Comparison of ENCODE assay signal across 7 cellular contexts in the genomic region with DNA sequence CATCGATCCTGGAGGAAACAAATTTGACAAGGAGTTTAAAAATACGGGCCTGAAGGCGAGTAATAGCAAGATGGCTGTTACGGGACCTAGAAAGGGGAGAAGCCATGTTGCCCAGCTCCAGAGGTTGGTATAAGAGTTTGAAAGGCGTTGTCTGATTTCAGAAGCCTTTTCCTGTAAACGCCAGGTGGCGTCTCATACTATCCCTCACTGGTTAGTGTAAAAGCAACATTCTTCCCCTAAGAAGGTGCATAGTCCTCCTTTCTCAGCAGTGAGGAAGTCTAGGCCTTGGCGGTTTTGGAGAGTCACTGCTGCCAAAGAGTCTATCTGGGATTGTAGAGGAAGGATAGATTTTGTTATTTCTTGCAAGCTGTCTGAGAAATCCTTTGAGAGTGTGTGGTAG. TPM values are rescaled to one million over a fixed set of nuclear protein-coding genes. Genes with fewer than 3 reads are reported as not detected.
DNase-seq lines count a peak whose midpoint lies in the region; ATAC-seq and TF ChIP-seq lines count a peak whose summit lies in the region.
"Not testable (repeated sequence)": the region's sequence is repeated elsewhere in the genome, so short reads cannot be mapped to it uniquely, and the experiment has no call there.

No MANE protein-coding gene starts in this region.

- not testable (repeated sequence) for H3K27ac ChIP-seq in BLaER1; GM23338 (ENCODE audit: low read depth); endodermal cell (ENCODE audit: low read depth, low read length)
- H3K27ac ChIP-seq in stomach: peak overlapping the region; percentile 26 to 75 (median 54)

- not testable (repeated sequence) for H3F3A ChIP-seq in GM23338 (replicated peaks; ENCODE audit: low read depth)

- intact Hi-C loops in activated CD4-positive, alpha-beta T cell treated with anti-CD3 and anti-CD28 coated beads, Interleukin-2, amount 10 ng/mL, durations not matched to agents 24 days and 14 days (cut with micrococcal nuclease); stomach (cut with DNase I; ENCODE audit: low total_unique reads): not testable (repeated sequence)

- ATAC-seq in GM23338: not testable (repeated sequence)

- H3K9me3 Mint-ChIP-seq in GM23338 (peaks cover 17% of the 10 kb centered on the region), endodermal cell (peaks cover 30% of the 10 kb centered on the region), mesothelial cell of epicardium (peaks cover 18% of the 10 kb centered on the region)
- not testable (repeated sequence) for H3K9me3 Mint-ChIP-seq in activated CD4-positive, alpha-beta T cell treated with anti-CD3 and anti-CD28 coated beads, Interleukin-2, amount 10 ng/mL, durations not matched to agents 24 days and 14 days

- not testable (repeated sequence) for TF ChIP-seq EP300 in stomach (IDR thresholded peaks at IDR 0.05)

- H3K4me3 Mint-ChIP-seq in GM23338; activated CD4-positive, alpha-beta T cell treated with anti-CD3 and anti-CD28 coated beads, Interleukin-2, amount 10 ng/mL, durations not matched to agents 24 days and 14 days; endodermal cell; mesothelial cell of epicardium: not testable (repeated sequence)

- H3K9ac ChIP-seq in BLaER1; endodermal cell (ENCODE audit: extremely low read depth, low read length, poor library complexity, severe bottlenecking): not testable (repeated sequence)

- not testable (repeated sequence) for H2AFZ ChIP-seq in GM23338

- not testable (repeated sequence) for H3K4me1 Mint-ChIP-seq in GM23338
- peaks cover 20% of the 10 kb centered on the region for H3K4me1 Mint-ChIP-seq in activated CD4-positive, alpha-beta T cell treated with anti-CD3 and anti-CD28 coated beads, Interleukin-2, amount 10 ng/mL, durations not matched to agents 24 days and 14 days
- H3K4me1 Mint-ChIP-seq in endodermal cell: peaks cover 17% of the 10 kb centered on the region
- H3K4me1 Mint-ChIP-seq in mesothelial cell of epicardium: peaks cover 33% of the 10 kb centered on the region

- H3K9me2 ChIP-seq in GM23338 (ENCODE audit: insufficient read depth): not testable (repeated sequence)

- not testable (repeated sequence) for H3K27ac Mint-ChIP-seq in GM23338; activated CD4-positive, alpha-beta T cell treated with anti-CD3 and anti-CD28 coated beads, Interleukin-2, amount 10 ng/mL, durations not matched to agents 24 days and 14 days
- peak overlapping the region; percentile 22 for H3K27ac Mint-ChIP-seq in endodermal cell
- peak overlapping the region; percentile 95 for H3K27ac Mint-ChIP-seq in mesothelial cell of epicardium

- TF ChIP-seq CTCF in GM23338 (conservative IDR thresholded peaks at IDR 0.05; ENCODE audit: low read depth in 2 of 2) (peak; percentile 40 to 55), endodermal cell (conservative IDR thresholded peaks at IDR 0.05) (peak; percentile 78)
- not testable (repeated sequence) for TF ChIP-seq CTCF in mesothelial cell of epicardium (IDR thresholded peaks at IDR 0.05; ENCODE audit: unreplicated experiment); stomach (IDR thresholded peaks at IDR 0.05)

- not testable (repeated sequence) for TF ChIP-seq POLR2A in stomach (IDR thresholded peaks at IDR 0.05)

- 89 to 97% methylated on average over 4 to 8 of the region's 8 CpGs for WGBS in endodermal cell (ENCODE audit: insufficient coverage in 1 of 2, insufficient read length in 1 of 2), 2 experiments
- WGBS in stomach, 5 donors: 76 to 96% (median 82%) methylated on average over 8 of the region's 8 CpGs

- peaks cover 83% of the 10 kb centered on the region for H3K9me3 ChIP-seq in BLaER1
- peaks cover 24% of the 10 kb centered on the region for H3K9me3 ChIP-seq in endodermal cell (ENCODE audit: control insufficient read depth, low read length)
- not testable (repeated sequence) for H3K9me3 ChIP-seq in stomach

- peaks cover 36% of the 10 kb centered on the region for H3K36me3 Mint-ChIP-seq in GM23338 (ENCODE audit: low read depth)
- H3K36me3 Mint-ChIP-seq in activated CD4-positive, alpha-beta T cell treated with anti-CD3 and anti-CD28 coated beads, Interleukin-2, amount 10 ng/mL, durations not matched to agents 24 days and 14 days (ENCODE audit: low read depth): peaks cover 47% of the 10 kb centered on the region
- peaks cover 57% of the 10 kb centered on the region for H3K36me3 Mint-ChIP-seq in endodermal cell (ENCODE audit: low read depth)
- H3K36me3 Mint-ChIP-seq in mesothelial cell of epicardium: peaks cover 33% of the 10 kb centered on the region

- H3K4me2 ChIP-seq in BLaER1: peak overlapping the region; percentile 17; the same call in 1 of the 2 replicates
- H3K4me2 ChIP-seq in GM23338: not testable (repeated sequence)

- not testable (repeated sequence) for H3K27me3 Mint-ChIP-seq in GM23338 (ENCODE audit: insufficient read depth, low read depth, poor library complexity); activated CD4-positive, alpha-beta T cell treated with anti-CD3 and anti-CD28 coated beads, Interleukin-2, amount 10 ng/mL, durations not matched to agents 24 days and 14 days; endodermal cell (ENCODE audit: insufficient read depth); mesothelial cell of epicardium (ENCODE audit: low read depth)

- peak; percentile 59 for DNase-seq in GM23338 (ENCODE audit: low spot score)
- DNase-seq in MV-4-11 (lab: John Stamatoyannopoulos, UW): peak; percentile 11
- peak; percentile 37 for DNase-seq in activated CD4-positive, alpha-beta T cell treated with anti-CD3 and anti-CD28 coated beads, Interleukin-2, amount 10 ng/mL, durations not matched to agents 24 days and 14 days
- DNase-seq in endodermal cell; mesothelial cell of epicardium (ENCODE audit: low spot score in 2 of 2, unreplicated experiment in 2 of 2); stomach: not testable (repeated sequence)

- H3K27me3 ChIP-seq in BLaER1; GM23338 (ENCODE audit: insufficient read depth); endodermal cell (ENCODE audit: control insufficient read depth, insufficient read depth, low read length, poor library complexity, severe bottlenecking); stomach: not testable (repeated sequence)

- H3K4me1 ChIP-seq in BLaER1 (peaks cover 32% of the 10 kb centered on the region), stomach (peaks cover 51 to 85% (median 68%) of the 10 kb centered on the region in 4 donors)
- not testable (repeated sequence) for H3K4me1 ChIP-seq in GM23338 (ENCODE audit: insufficient read depth); endodermal cell (ENCODE audit: control insufficient read depth, insufficient read depth, low read length)

- H3K36me3 ChIP-seq in BLaER1 (peaks cover 80% of the 10 kb centered on the region), endodermal cell (ENCODE audit: control insufficient read depth, insufficient read depth, low read length) (peaks cover 45% of the 10 kb centered on the region), stomach (peaks cover 0 to 20% (median 9%) of the 10 kb centered on the region in 4 donors)
- H3K36me3 ChIP-seq in GM23338 (ENCODE audit: insufficient read depth): not testable (repeated sequence)

- H4K20me1 ChIP-seq in BLaER1 (peaks cover 74% of the 10 kb centered on the region), GM23338 (replicated peaks; ENCODE audit: insufficient read depth) (peaks cover 20% of the 10 kb centered on the region)

- H3K79me2 ChIP-seq in GM23338 (replicated peaks; ENCODE audit: insufficient read depth): peaks cover 99% of the 10 kb centered on the region

- H3K4me3 ChIP-seq in BLaER1; GM23338; endodermal cell (ENCODE audit: low read length); stomach: not testable (repeated sequence)

RNA-seq across cellular contexts. Expression of a gene that starts 20.0 kb away (rescaled TPM):
- total RNA-seq in GM23338 (2014; rRNA removed; shearing (Covaris generic)): 36.2 and 36.3 TPM in 2 replicates
- polyA plus RNA-seq in GM23338 (2016; fragmentation: Nextera tagmentation; extraction: Ambion mirVana) (11.4 and 11.7 TPM in 2 replicates), stomach (10 to 100 TPM; 22.4 to 41.4 (median 24.4) TPM)
- 68.7 and 71.2 TPM in 2 replicates for total RNA-seq in activated CD4-positive, alpha-beta T cell treated with anti-CD3 and anti-CD28 coated beads, Interleukin-2, amount 10 ng/mL, durations not matched to agents 24 days and 14 days
- total RNA-seq in endodermal cell (100 to 1,000 TPM in 1 of 2 donors, 10 to 100 TPM in 1; 53.7 to 124 TPM), mesothelial cell of epicardium (77.2 to 87.3 TPM (median 77.4 TPM) in 3 replicates), stomach (100 to 1,000 TPM in 1 of 5 donors, 10 to 100 TPM in 3, 1 to 10 TPM in 1; 2.9 to 185 (median 29.5) TPM)
- 37.8 TPM for polyA plus RNA-seq in endodermal cell (2013, experiment 1 of 2)
- 37.2 TPM for polyA plus RNA-seq in endodermal cell (2013, experiment 2 of 2)
